ENCODE assay signal across 10 cellular contexts in the genomic region with DNA sequence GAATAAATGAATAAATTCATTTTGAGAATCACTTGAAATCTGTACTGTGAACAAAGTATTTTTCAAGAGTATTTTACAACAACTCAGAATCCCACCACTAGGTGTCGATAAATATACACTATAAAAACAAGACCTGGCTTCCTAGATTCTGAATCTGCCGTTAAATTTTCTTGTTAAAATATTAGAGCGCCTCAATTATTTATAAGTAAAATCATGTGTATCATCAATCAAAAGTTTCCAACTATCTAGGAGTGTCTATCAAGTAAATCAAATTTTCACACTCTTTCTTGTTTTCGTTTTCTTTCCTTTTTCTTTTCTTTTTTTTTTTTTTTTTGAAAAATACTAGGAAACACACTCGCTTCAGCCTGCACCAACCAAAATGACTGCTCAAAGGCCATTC.
DNase-seq lines count a peak whose midpoint lies in the region; ATAC-seq and TF ChIP-seq lines count a peak whose summit lies in the region.
"Had no signal": no experiment of that assay in that cellular context is flagged by ENCODE, and none has a peak within 500 bp of the region (broad histone marks: within the 10 kb centered on the region; RNA-seq: fewer than 3 reads in every experiment).

No MANE protein-coding gene starts in this region.

- H3K9me3 Mint-ChIP-seq in activated T-cell treated with anti-CD3 and anti-CD28 coated beads, Interleukin-2, amount 50 U/mL, for 24 hours: no peaks in the 10 kb centered on the region
- H3K9me3 Mint-ChIP-seq: central memory CD8-positive, alpha-beta T cell; stimulated activated naive B cell treated with anti-CD40 and anti-IgM and Interleukin-4, amounts not matched to agents 10 μg/mL and 1 μg/mL and 100 μg/mL, for 72 hours had no signal

- intact Hi-C loops in A673 (cut with micrococcal nuclease; ENCODE audit: unreplicated experiment): loop anchor here (5.0 kb wide), 1 partner anchor 1290 kb away; no protein-coding TSS in a partner anchor

- no peaks in the 10 kb centered on the region for H3K36me3 ChIP-seq in A673 (ENCODE audit: insufficient read depth, low read length, poor library complexity, severe bottlenecking)

- DNase-seq in A673 (ENCODE audit: low spot score) (peak; percentile 61), GM13976 (ENCODE audit: low spot score) (peak; percentile 9), NCI-H2029 treated with DMSO at 0.1 percent for 48 hours (lab: John Stamatoyannopoulos, UW) (peak; percentile 18), astrocyte of the hippocampus (ENCODE audit: low read depth, low spot score) (peak; percentile 57), kidney tubule cell (ENCODE audit: low spot score) (peak; percentile 46)
- DNase-seq in activated T-cell treated with anti-CD3 and anti-CD28 coated beads, Interleukin-2, amount 50 U/mL, for 24 hours: no peak
- DNase-seq: stimulated activated naive B cell treated with anti-CD40 and anti-IgM and Interleukin-4, amounts not matched to agents 10 μg/mL and 1 μg/mL and 100 μg/mL, for 72 hours had no signal

- H3K27ac Mint-ChIP-seq in activated T-cell treated with anti-CD3 and anti-CD28 coated beads, Interleukin-2, amount 50 U/mL, for 24 hours: no peak overlapping the region
- H3K27ac Mint-ChIP-seq: stimulated activated naive B cell treated with anti-CD40 and anti-IgM and Interleukin-4, amounts not matched to agents 10 μg/mL and 1 μg/mL and 100 μg/mL, for 72 hours had no signal

- no peak overlapping the region for H3K4me3 ChIP-seq in A673 (ENCODE audit: low read depth, low read length, poor library complexity, severe bottlenecking)

- H3K36me3 Mint-ChIP-seq in activated T-cell treated with anti-CD3 and anti-CD28 coated beads, Interleukin-2, amount 50 U/mL, for 24 hours (ENCODE audit: low read depth): no peaks in the 10 kb centered on the region
- H3K36me3 Mint-ChIP-seq: stimulated activated naive B cell treated with anti-CD40 and anti-IgM and Interleukin-4, amounts not matched to agents 10 μg/mL and 1 μg/mL and 100 μg/mL, for 72 hours had no signal

- no peaks in the 10 kb centered on the region for H3K27me3 ChIP-seq in A673 (replicated peaks; ENCODE audit: insufficient read depth, low read depth, low read length, poor library complexity)

- TF ChIP-seq CTCF in A673 (conservative IDR thresholded peaks at IDR 0.05; ENCODE audit: low read depth, low read length) (peak; percentile 69), GM13976 (IDR thresholded peaks at IDR 0.05; ENCODE audit: borderline replicate concordance, control extremely low read depth, extremely low read depth, insufficient read depth, missing control alignments) (no peak)

- H3K27me3 Mint-ChIP-seq in activated T-cell treated with anti-CD3 and anti-CD28 coated beads, Interleukin-2, amount 50 U/mL, for 24 hours: no peaks in the 10 kb centered on the region
- H3K27me3 Mint-ChIP-seq: stimulated activated naive B cell treated with anti-CD40 and anti-IgM and Interleukin-4, amounts not matched to agents 10 μg/mL and 1 μg/mL and 100 μg/mL, for 72 hours had no signal

- H3K27ac ChIP-seq in A673 (ENCODE audit: low read depth, low read length, poor library complexity, severe bottlenecking): no peak overlapping the region

- ATAC-seq in HG03439 (IDR thresholded peaks at IDR 0.05; ENCODE audit: unreplicated experiment): no peak
- ATAC-seq in GM19467 (IDR thresholded peaks at IDR 0.05; ENCODE audit: unreplicated experiment): no peak

- H3K4me1 ChIP-seq in A673 (ENCODE audit: insufficient read depth, low read length, poor library complexity, severe bottlenecking): no peaks in the 10 kb centered on the region

- CTCF ChIA-PET in A673 (lab: Charles Lee): interaction anchor here (1.0 kb wide), 1 partner anchor 20 kb away, joined by 3 read pairs; no protein-coding TSS in a partner anchor

- no TSS peak for BruUV-seq in A673 (replicated peaks; lab: Mats Ljungman, UMichigan)

- H3K4me3 Mint-ChIP-seq in activated T-cell treated with anti-CD3 and anti-CD28 coated beads, Interleukin-2, amount 50 U/mL, for 24 hours: no peak overlapping the region
- H3K4me3 Mint-ChIP-seq: central memory CD8-positive, alpha-beta T cell; stimulated activated naive B cell treated with anti-CD40 and anti-IgM and Interleukin-4, amounts not matched to agents 10 μg/mL and 1 μg/mL and 100 μg/mL, for 72 hours had no signal

- in situ Hi-C loops in GM13976 (cut with MboI; ENCODE audit: low sequenced_read_pairs, unreplicated experiment): no loop called here

- peaks cover 3% of the 10 kb centered on the region for H3K4me1 Mint-ChIP-seq in activated T-cell treated with anti-CD3 and anti-CD28 coated beads, Interleukin-2, amount 50 U/mL, for 24 hours (ENCODE audit: low read depth)
- H3K4me1 Mint-ChIP-seq: central memory CD8-positive, alpha-beta T cell had no signal

- POLR2A ChIA-PET in A673 (lab: Charles Lee; ENCODE audit: low non-redundant PET): no interaction called here

- H3K9me3 ChIP-seq in A673 (ENCODE audit: low read depth, low read length, poor library complexity, severe bottlenecking): no peaks in the 10 kb centered on the region
